Comparison of ENCODE assay signal across 1 cellular context in genomic region chr10:26810435-26811026, GRCh38.
TF ChIP-seq lines count a peak whose summit lies in the region.

No MANE protein-coding gene starts in this region.

TF ChIP-seq in HepG2, 621 proteins besides CTCF, POLR2A, EP300 and RAD21 (continued from another document):
- peak; percentile 31; the same call in 1 of the 2 replicates for TF ChIP-seq ZBTB40 (IDR thresholded peaks at IDR 0.05)
- TF ChIP-seq ZBTB40 (CRISPR knock-in tag; IDR thresholded peaks at IDR 0.05) = peak; percentile 89
- no peak for TF ChIP-seq RBM39 (IDR thresholded peaks at IDR 0.05; ENCODE audit: low read depth, low read length, poor library complexity, severe bottlenecking)
